Comparison of ENCODE assay signal across 29 cellular contexts in the genomic region with DNA sequence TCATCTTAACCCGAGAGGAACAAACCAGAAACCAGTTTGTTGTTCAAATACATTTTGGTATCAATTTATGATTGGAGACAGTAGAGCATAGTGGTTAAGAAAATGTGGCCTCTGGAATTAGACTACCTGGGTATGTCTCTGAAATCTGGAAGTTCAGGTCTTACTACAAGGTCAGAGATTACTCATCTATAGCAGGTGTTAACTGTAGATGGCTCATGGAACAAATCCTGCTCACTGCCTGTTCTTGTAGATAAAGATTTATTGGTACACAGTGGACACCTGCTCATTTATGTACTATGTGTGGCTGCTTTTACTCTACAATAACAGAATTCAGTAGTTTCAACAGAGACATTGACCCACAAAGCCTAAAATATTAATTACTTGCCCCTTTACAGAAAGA.
"Had no signal": no experiment of that assay in that cellular context is flagged by ENCODE, and none has a peak within 500 bp of the region (broad histone marks: within the 10 kb centered on the region; RNA-seq: fewer than 3 reads in every experiment).

No MANE protein-coding gene starts in this region.

- ATAC-seq: effector memory CD8-positive, alpha-beta T cell; esophagus mucosa; heart left ventricle; right lobe of liver; stimulated activated memory B cell treated with anti-CD40 and anti-IgM and Interleukin-4, amounts not matched to agents 10 μg/mL and 1 μg/mL and 100 μg/mL, for 72 hours; stimulated activated naive CD8-positive, alpha-beta T cell treated with anti-CD3 and anti-CD28 coated beads, Interleukin-15, amount 100 ng/mL, for 72 hours had no signal

- DNase-seq: activated CD4-positive, alpha-beta memory T cell treated with anti-CD3 and anti-CD28 coated beads for 36 hours; activated CD4-positive, alpha-beta T cell treated with anti-CD3 and anti-CD28 coated beads for 48 hours; activated CD8-positive, alpha-beta memory T cell treated with anti-CD3 and anti-CD28 coated beads, Interleukin-2, amount 50 U/mL, for 4 hours; activated effector memory CD4-positive, alpha-beta T cell treated with anti-CD3 and anti-CD28 coated beads, Interleukin-2, amount 50 U/mL, for 16 hours; activated naive CD4-positive, alpha-beta T cell treated with anti-CD3 and anti-CD28 coated beads for 36 hours; activated naive CD8-positive, alpha-beta T cell treated with anti-CD3 and anti-CD28 coated beads, Interleukin-2, amount 10 ng/mL, durations not matched to agents 7 days and 5 days; activated T-cell treated with anti-CD3 and anti-CD28 coated beads, Interleukin-2, amount 50 U/mL, for 1 hour; brain microvascular endothelial cell; caudate nucleus; cortex of kidney; effector memory CD8-positive, alpha-beta T cell; foreskin fibroblast; heart left ventricle; hypothalamus; kidney glomerular epithelial cell; left ventricle myocardium inferior; naive B cell; nephron progenitor cell; right lobe of liver; stimulated activated CD4-positive, alpha-beta T cell treated with anti-CD3 and anti-CD28 coated beads, Interleukin-12 subunit alpha, Interleukin-12 subunit beta, amount 100 ng/mL, for 4 hours; stimulated activated CD4-positive, alpha-beta T cell treated with anti-CD3 and anti-CD28 coated beads, Interleukin-4, amount 100 ng/mL, for 4 hours; stimulated activated CD8-positive, alpha-beta memory T cell treated with anti-CD3 and anti-CD28 coated beads, Interleukin-4, amount 100 ng/mL, for 48 hours; stimulated activated naive CD8-positive, alpha-beta T cell treated with anti-CD3 and anti-CD28 coated beads, Interleukin-15, amount 100 ng/mL, for 72 hours; substantia nigra; uterus had no signal

- H3K36me3 ChIP-seq: brain microvascular endothelial cell, heart left ventricle, left ventricle myocardium inferior, neutrophil, right lobe of liver, uterus had no signal

- H3K27me3 ChIP-seq: brain microvascular endothelial cell, heart left ventricle, neutrophil, right lobe of liver, uterus had no signal

- H3K4me3 ChIP-seq: heart left ventricle, left ventricle myocardium inferior, right lobe of liver, uterus had no signal

- H3K4me1 ChIP-seq: heart left ventricle, left ventricle myocardium inferior, right lobe of liver, uterus had no signal

- H3K27ac ChIP-seq: brain microvascular endothelial cell, heart left ventricle, left ventricle myocardium inferior, neutrophil, right lobe of liver, uterus, VCaP had no signal

- H3K9me3 ChIP-seq: heart left ventricle, left ventricle myocardium inferior, neutrophil, right lobe of liver, uterus had no signal
